In genomic region chr2:157246212-157247067, GRCh38 we compare ENCODE assay signal across 9 cellular contexts. TPM values are rescaled to one million over a fixed set of nuclear protein-coding genes. Genes with fewer than 3 reads are reported as not detected.
DNase-seq lines count a peak whose midpoint lies in the region; ATAC-seq, FAIRE-seq and TF ChIP-seq lines count a peak whose summit lies in the region.
"Had no signal": no experiment of that assay in that cellular context is flagged by ENCODE, and none has a peak within 500 bp of the region (broad histone marks: within the 10 kb centered on the region; RNA-seq: fewer than 3 reads in every experiment).

No MANE protein-coding gene starts in this region.

- DNase-seq in choroid plexus epithelial cell (ENCODE audit: low read depth) (peak; percentile 65), small intestine (peak; percentile 30), natural killer cell (no peak), NCI-H187 treated with DMSO at 0.1 percent for 48 hours (lab: John Stamatoyannopoulos, UW) (no peak), heart right ventricle (no peak)
- DNase-seq: naive B cell had no signal

- H3K9me3 Mint-ChIP-seq in natural killer cell = no peaks in the 10 kb centered on the region

- H3K9me3 ChIP-seq in ES-I3 (ENCODE audit: control insufficient read depth, insufficient read depth, low read length) = no peaks in the 10 kb centered on the region
- no peaks in the 10 kb centered on the region for H3K9me3 ChIP-seq in small intestine (ENCODE audit: control insufficient read depth, low read depth)
- no peaks in the 10 kb centered on the region for H3K9me3 ChIP-seq in heart right ventricle

- H3K27ac Mint-ChIP-seq in natural killer cell = no peak overlapping the region
- H3K27ac Mint-ChIP-seq: naive B cell had no signal

- no peak overlapping the region for H3K4me3 ChIP-seq in choroid plexus epithelial cell (ENCODE audit: low read depth, low read length)
- no peak overlapping the region for H3K4me3 ChIP-seq in small intestine (ENCODE audit: low read depth in 1 of 2, low read length in 2 of 2)
- H3K4me3 ChIP-seq in heart right ventricle = no peak overlapping the region

- H3K4me1 ChIP-seq in ES-I3 (ENCODE audit: insufficient read depth, low read length) = peaks cover 26% of the 10 kb centered on the region
- no peaks in the 10 kb centered on the region for H3K4me1 ChIP-seq in small intestine (ENCODE audit: control insufficient read depth in 2 of 2, insufficient read depth in 1 of 2, low read depth in 1 of 2, low read length in 1 of 2)
- no peaks in the 10 kb centered on the region for H3K4me1 ChIP-seq in heart right ventricle

- no peaks in the 10 kb centered on the region for H3K27me3 ChIP-seq in small intestine (ENCODE audit: control insufficient read depth in 2 of 2, insufficient read depth in 2 of 2, low read length in 2 of 2)
- H3K27me3 ChIP-seq in heart right ventricle = no peaks in the 10 kb centered on the region

- H3K27ac ChIP-seq in small intestine (ENCODE audit: low read depth in 1 of 2, low read length in 1 of 2) (no peak overlapping the region), heart right ventricle (peak overlapping the region in 1 of 10 donors; percentile 24)

- H3K36me3 Mint-ChIP-seq in natural killer cell = no peaks in the 10 kb centered on the region
- H3K36me3 Mint-ChIP-seq: naive B cell had no signal

- intact Hi-C loops in natural killer cell (cut with micrococcal nuclease) (no loop called here), heart right ventricle (cut with DNase I) (no loop called here)

- WGBS in small intestine, 3 donors = 21 to 45% (median 36%) methylated on average over 10 of the region's 10 CpGs
- WGBS in heart right ventricle, 2 donors = 59 to 61% methylated on average over 10 of the region's 10 CpGs

- TF ChIP-seq CTCF in choroid plexus epithelial cell (conservative IDR thresholded peaks at IDR 0.05; ENCODE audit: low read depth, low read length) (no peak), natural killer cell (IDR thresholded peaks at IDR 0.05) (no peak), heart right ventricle (IDR thresholded peaks at IDR 0.05) (no peak)

- H3K36me3 ChIP-seq in ES-I3 (ENCODE audit: insufficient read depth, low read length) (no peaks in the 10 kb centered on the region), small intestine (ENCODE audit: control insufficient read depth in 2 of 2, insufficient read depth in 2 of 2, low read length in 2 of 2) (no peaks in the 10 kb centered on the region), heart right ventricle (no peaks in the 10 kb centered on the region)

- peak overlapping the region; percentile 12 for H3K9ac ChIP-seq in ES-I3 (ENCODE audit: low read depth, low read length)

- ATAC-seq in GM21447 (IDR thresholded peaks at IDR 0.05; ENCODE audit: unreplicated experiment) (peak; percentile 93), HG03571 (IDR thresholded peaks at IDR 0.05; ENCODE audit: unreplicated experiment) (peak; percentile 97), natural killer cell (no peak), heart right ventricle (no peak)

- H3K4me3 Mint-ChIP-seq in natural killer cell = no peak overlapping the region
- H3K4me3 Mint-ChIP-seq: naive B cell had no signal

- no peaks in the 10 kb centered on the region for H3K4me1 Mint-ChIP-seq in natural killer cell
- H3K4me1 Mint-ChIP-seq: naive B cell had no signal

- H3K27me3 Mint-ChIP-seq in natural killer cell (ENCODE audit: low read depth in 2 of 2) = peaks cover 0 to 13% of the 10 kb centered on the region in 2 donors

- no peak for FAIRE-seq in small intestine (lab: Jason Lieb, UNC)

RNA-seq across cellular contexts. Expression of gene GALNT5, which starts 11.1 kb away (rescaled TPM):
- polyA plus RNA-seq in small intestine = 1 to 10 TPM in 1 of 3 donors, under 1 TPM in 2; 0.67 to 3.8 (median 0.81) TPM
- not detected for total RNA-seq in natural killer cell
- under 1 TPM; 0.08 to 0.74 (median 0.23) TPM for total RNA-seq in heart right ventricle
- polyA plus RNA-seq in heart right ventricle = under 1 TPM in 1 of 2 donors, not detected in 1; 0.06 TPM

Comparison
In these comparisons a context has a peak if more than half of its experiments do, and no peak if none do; other contexts are left out.
1. ATAC-seq: peak in GM21447 (single experiment) and HG03571 (single experiment); none in natural killer cell (0 of 3) and heart right ventricle (0 of 8).
2. DNase-seq: peak in choroid plexus epithelial cell (single experiment) and small intestine (single experiment); none in natural killer cell (single experiment), NCI-H187 treated with DMSO at 0.1 percent for 48 hours (single experiment) and heart right ventricle (0 of 2).